In the genomic region with DNA sequence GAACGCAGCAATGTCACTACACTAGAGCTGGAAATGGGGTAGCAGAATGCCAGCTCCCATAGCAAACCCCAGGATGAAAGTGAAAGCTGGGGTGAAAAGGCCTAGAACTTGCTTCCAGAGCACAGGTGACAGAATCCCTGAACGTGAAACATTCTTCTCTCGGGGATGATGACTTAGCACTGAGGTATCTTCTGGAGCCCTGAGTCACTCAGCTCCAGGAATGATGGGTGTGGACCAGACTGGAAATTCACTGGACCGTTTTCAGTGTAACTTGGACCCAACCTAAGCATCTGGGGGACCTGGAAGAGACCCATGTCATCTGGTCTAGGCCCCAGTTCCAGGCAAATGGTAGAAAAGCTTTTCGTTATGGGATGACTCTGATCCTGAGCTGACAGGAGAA, we compare ENCODE assay signal across 20 cellular contexts.
DNase-seq lines count a peak whose midpoint lies in the region; ATAC-seq, FAIRE-seq and TF ChIP-seq lines count a peak whose summit lies in the region.
"Had no signal": no experiment of that assay in that cellular context is flagged by ENCODE, and none has a peak within 500 bp of the region (broad histone marks: within the 10 kb centered on the region; RNA-seq: fewer than 3 reads in every experiment).

No MANE protein-coding gene starts in this region.

- 25% methylated on average over 5 of the region's 5 CpGs for WGBS in A549 (ENCODE audit: missing lambda C conversion rate)

- FAIRE-seq in A549 (lab: Jason Lieb, UNC), result no peak
- FAIRE-seq: endometrium, pancreas had no signal

- TF ChIP-seq EP300 in A549 (IDR thresholded peaks at IDR 0.05), result no peak

- H3K4me1 Mint-ChIP-seq in HFFc6 (ENCODE audit: low read depth), result peaks cover 69% of the 10 kb centered on the region
- H3K4me1 Mint-ChIP-seq: activated CD4-positive, alpha-beta T cell treated with anti-CD3 and anti-CD28 coated beads for 36 hours had no signal

- peak overlapping the region; percentile 91 for H3K27ac Mint-ChIP-seq in HFFc6
- H3K27ac Mint-ChIP-seq: activated CD4-positive, alpha-beta T cell treated with anti-CD3 and anti-CD28 coated beads for 36 hours; activated T-cell treated with anti-CD3 and anti-CD28 coated beads, Interleukin-2, amount 50 U/mL, for 24 hours; T-cell had no signal

- H3K4me1 ChIP-seq in A549, result peaks cover 58% of the 10 kb centered on the region
- H3K4me1 ChIP-seq: HAP-1, pancreas, vagina had no signal

- H3K4me3 Mint-ChIP-seq in HFFc6, result peak overlapping the region; percentile 65
- H3K4me3 Mint-ChIP-seq: activated CD4-positive, alpha-beta T cell treated with anti-CD3 and anti-CD28 coated beads for 36 hours; activated T-cell treated with anti-CD3 and anti-CD28 coated beads, Interleukin-2, amount 50 U/mL, for 24 hours; T-cell had no signal

- H3K9me3 ChIP-seq in A549, result no peaks in the 10 kb centered on the region
- H3K9me3 ChIP-seq: HAP-1, pancreas, vagina had no signal

- in situ Hi-C loops in GM13977 (cut with MboI; ENCODE audit: low pct_unique_long_range_greater_than_20kb, low sequenced_read_pairs, unreplicated experiment), result no loop called here

- TF ChIP-seq RAD21 in A549 (conservative IDR thresholded peaks at IDR 0.05 in 1 of 2, IDR thresholded peaks at IDR 0.05 in 1 of 2), result no peak

- no peak for TF ChIP-seq POLR2A in A549 (IDR thresholded peaks at IDR 0.05; ENCODE audit: low read length)

- peak overlapping the region; percentile 73 for H3K4me2 ChIP-seq in A549

- no peaks in the 10 kb centered on the region; the same call in 1 of the 2 replicates for H3K36me3 Mint-ChIP-seq in HFFc6 (ENCODE audit: low read depth)
- H3K36me3 Mint-ChIP-seq: T-cell had no signal

- CTCF ChIA-PET in A549 (lab: Yijun Ruan, JAX), result interaction anchor here (0.6 to 1.9 kb wide), 4 partner anchors 10 to 328 kb away, joined by 3 to 5 read pairs (median 4); no protein-coding TSS in a partner anchor

- peak overlapping the region; percentile 83 to 93 for H3K27ac ChIP-seq in A549
- H3K27ac ChIP-seq: pancreas, vagina had no signal

- H3K4me3 ChIP-seq in A549, result no peak overlapping the region
- H3K4me3 ChIP-seq: HAP-1, pancreas, vagina had no signal

- POLR2A ChIA-PET in A549 (lab: Yijun Ruan, JAX), result no interaction called here

- H3K27me3 Mint-ChIP-seq in HFFc6 (ENCODE audit: insufficient read depth), result no peaks in the 10 kb centered on the region
- H3K27me3 Mint-ChIP-seq: activated CD4-positive, alpha-beta T cell treated with anti-CD3 and anti-CD28 coated beads for 36 hours; activated T-cell treated with anti-CD3 and anti-CD28 coated beads, Interleukin-2, amount 50 U/mL, for 24 hours; T-cell had no signal

- TF ChIP-seq CTCF in A549 (IDR thresholded peaks at IDR 0.05) (no peak), HFFc6 (IDR thresholded peaks at IDR 0.05) (no peak), GM13977 (IDR thresholded peaks at IDR 0.05; ENCODE audit: extremely low read depth, insufficient read depth, missing control alignments) (no peak)

- DNase-seq in A549 (ENCODE audit: low read depth in 1 of 2, low spot score in 1 of 2), result peak; percentile 54 to 79
- peak; percentile 52 for DNase-seq in HFFc6
- peak; percentile 63 for DNase-seq in amniotic epithelial cell (ENCODE audit: low read depth)
- DNase-seq in islet precursor cell, result peak; percentile 77
- no peak for DNase-seq in activated T-cell treated with anti-CD3 and anti-CD28 coated beads, Interleukin-2, amount 50 U/mL, for 48 hours
- DNase-seq in GM13977 (ENCODE audit: low spot score), result no peak
- DNase-seq: activated CD4-positive, alpha-beta T cell treated with anti-CD3 and anti-CD28 coated beads for 36 hours; activated T-cell treated with anti-CD3 and anti-CD28 coated beads, Interleukin-2, amount 50 U/mL, for 24 hours; AML-193; DND-41; Karpas-422; NCI-H2107; pancreas; stimulated activated CD4-positive, alpha-beta T cell treated with anti-CD3 and anti-CD28 coated beads, Interleukin-15, amount 100 ng/mL, for 24 hours; T-cell had no signal

- peak; percentile 63 to 74; a peak in 5 of 6 replicates for ATAC-seq in A549
- ATAC-seq in HG03095 (IDR thresholded peaks at IDR 0.05; ENCODE audit: unreplicated experiment), result no peak
- ATAC-seq in GM18909 (IDR thresholded peaks at IDR 0.05; ENCODE audit: poor library complexity, unreplicated experiment), result no peak
- ATAC-seq: activated CD4-positive, alpha-beta T cell treated with anti-CD3 and anti-CD28 coated beads for 36 hours; pancreas; T-cell had no signal

- no peaks in the 10 kb centered on the region for H3K9me3 Mint-ChIP-seq in HFFc6
- H3K9me3 Mint-ChIP-seq: activated T-cell treated with anti-CD3 and anti-CD28 coated beads, Interleukin-2, amount 50 U/mL, for 24 hours; T-cell had no signal

TF ChIP-seq in A549, 52 proteins besides CTCF, POLR2A, EP300 and RAD21:
- TF ChIP-seq MAFK (IDR thresholded peaks at IDR 0.05; ENCODE audit: partially characterized antibody) (peak; percentile 8), GATA3 (IDR thresholded peaks at IDR 0.05; ENCODE audit: borderline replicate concordance) (peak; percentile 36; the same call in 1 of the 2 replicates), JUNB (IDR thresholded peaks at IDR 0.05) (peak; percentile 47; the same call in 1 of the 2 replicates), MYC (IDR thresholded peaks at IDR 0.05; ENCODE audit: borderline replicate concordance, low read length) (no peak), FOSL2 (IDR thresholded peaks at IDR 0.05) (0 out of 2 replicates have a peak, but pooled peaks have one; percentile 28), FOSL2 (CRISPR knock-in tag; IDR thresholded peaks at IDR 0.05) (peak; percentile 66)
TF ChIP-seq in A549: peak in this region for 4.

Comparison
In these comparisons a context has a peak if more than half of its experiments do, and no peak if none do; other contexts are left out.
1. ATAC-seq: peak in A549 (2 of 2); none in HG03095 (single experiment) and GM18909 (single experiment).
2. DNase-seq: peak in A549 (2 of 2), HFFc6 (single experiment), amniotic epithelial cell (single experiment) and islet precursor cell (single experiment); none in activated T-cell treated with anti-CD3 and anti-CD28 coated beads, Interleukin-2, amount 50 U/mL, for 48 hours (0 of 2) and GM13977 (single experiment).